Comparison of ENCODE assay signal across 20 cellular contexts in genomic region chr3:65742914-65743313, GRCh38.
"Had no signal": no experiment of that assay in that cellular context is flagged by ENCODE, and none has a peak within 500 bp of the region (broad histone marks: within the 10 kb centered on the region; RNA-seq: fewer than 3 reads in every experiment).

No MANE protein-coding gene starts in this region.

- H3K4me2 ChIP-seq: neural progenitor cell had no signal

- H3K4me3 Mint-ChIP-seq: activated CD4-positive, alpha-beta memory T cell treated with anti-CD3 and anti-CD28 coated beads, Interleukin-2, amount 10 ng/mL, durations not matched to agents 7 days and 5 days; activated CD4-positive, alpha-beta T cell treated with anti-CD3 and anti-CD28 coated beads, Interleukin-2, amount 10 ng/mL, durations not matched to agents 24 days and 14 days; naive thymus-derived CD4-positive, alpha-beta T cell; neural progenitor cell; stimulated activated effector memory CD8-positive, alpha-beta T cell treated with anti-CD3 and anti-CD28 coated beads, Interleukin-12 subunit alpha, Interleukin-12 subunit beta, amount 100 ng/mL, for 72 hours; stimulated activated naive CD8-positive, alpha-beta T cell treated with anti-CD3 and anti-CD28 coated beads, Interleukin-15, amount 100 ng/mL, for 72 hours had no signal

- H3K9ac ChIP-seq: neural progenitor cell had no signal

- H3K27ac Mint-ChIP-seq: activated CD4-positive, alpha-beta memory T cell treated with anti-CD3 and anti-CD28 coated beads, Interleukin-2, amount 10 ng/mL, durations not matched to agents 7 days and 5 days; activated CD4-positive, alpha-beta T cell treated with anti-CD3 and anti-CD28 coated beads, Interleukin-2, amount 10 ng/mL, durations not matched to agents 24 days and 14 days; naive thymus-derived CD4-positive, alpha-beta T cell; neural progenitor cell; stimulated activated effector memory CD8-positive, alpha-beta T cell treated with anti-CD3 and anti-CD28 coated beads, Interleukin-12 subunit alpha, Interleukin-12 subunit beta, amount 100 ng/mL, for 72 hours; stimulated activated naive CD8-positive, alpha-beta T cell treated with anti-CD3 and anti-CD28 coated beads, Interleukin-15, amount 100 ng/mL, for 72 hours had no signal

- H3K27me3 Mint-ChIP-seq: activated CD4-positive, alpha-beta memory T cell treated with anti-CD3 and anti-CD28 coated beads, Interleukin-2, amount 10 ng/mL, durations not matched to agents 7 days and 5 days; activated CD4-positive, alpha-beta T cell treated with anti-CD3 and anti-CD28 coated beads, Interleukin-2, amount 10 ng/mL, durations not matched to agents 24 days and 14 days; stimulated activated naive CD8-positive, alpha-beta T cell treated with anti-CD3 and anti-CD28 coated beads, Interleukin-15, amount 100 ng/mL, for 72 hours had no signal

- H3K27ac ChIP-seq: cardiac muscle cell, gastroesophageal sphincter, lower lobe of right lung, neural progenitor cell, suprapubic skin, tibial nerve had no signal

- H3K9me3 Mint-ChIP-seq: activated CD4-positive, alpha-beta memory T cell treated with anti-CD3 and anti-CD28 coated beads, Interleukin-2, amount 10 ng/mL, durations not matched to agents 7 days and 5 days; activated CD4-positive, alpha-beta T cell treated with anti-CD3 and anti-CD28 coated beads, Interleukin-2, amount 10 ng/mL, durations not matched to agents 24 days and 14 days; neural progenitor cell; stimulated activated effector memory CD8-positive, alpha-beta T cell treated with anti-CD3 and anti-CD28 coated beads, Interleukin-12 subunit alpha, Interleukin-12 subunit beta, amount 100 ng/mL, for 72 hours; stimulated activated naive CD8-positive, alpha-beta T cell treated with anti-CD3 and anti-CD28 coated beads, Interleukin-15, amount 100 ng/mL, for 72 hours had no signal

- H3K4me1 ChIP-seq: gastroesophageal sphincter, lower lobe of right lung, suprapubic skin, tibial nerve had no signal

- H3K36me3 Mint-ChIP-seq: naive thymus-derived CD4-positive, alpha-beta T cell; neural progenitor cell; stimulated activated effector memory CD8-positive, alpha-beta T cell treated with anti-CD3 and anti-CD28 coated beads, Interleukin-12 subunit alpha, Interleukin-12 subunit beta, amount 100 ng/mL, for 72 hours had no signal

- DNase-seq: activated CD4-positive, alpha-beta memory T cell treated with anti-CD3 and anti-CD28 coated beads, Interleukin-2, amount 10 ng/mL, durations not matched to agents 7 days and 5 days; activated CD4-positive, alpha-beta T cell treated with anti-CD3 and anti-CD28 coated beads, Interleukin-2, amount 10 ng/mL, durations not matched to agents 24 days and 14 days; activated effector memory CD4-positive, alpha-beta T cell treated with anti-CD3 and anti-CD28 coated beads, Interleukin-2, amount 50 U/mL, for 16 hours; activated naive CD4-positive, alpha-beta T cell treated with anti-CD3 and anti-CD28 coated beads, Interleukin-2, amount 50 U/mL, for 16 hours; dermis blood vessel endothelial cell; effector memory CD4-positive, alpha-beta T cell; head of caudate nucleus; islet precursor cell; lower lobe of right lung; naive thymus-derived CD4-positive, alpha-beta T cell; small intestine; stimulated activated CD4-positive, alpha-beta T cell treated with anti-CD3 and anti-CD28 coated beads, Interleukin-2, amount 100 ng/mL, for 24 hours; stimulated activated naive CD8-positive, alpha-beta T cell treated with anti-CD3 and anti-CD28 coated beads, Interleukin-15, amount 100 ng/mL, for 72 hours had no signal

- H3K4me3 ChIP-seq: cardiac muscle cell, gastroesophageal sphincter, lower lobe of right lung, neural progenitor cell, suprapubic skin, tibial nerve had no signal

- H3K36me3 ChIP-seq: cardiac muscle cell, gastroesophageal sphincter, lower lobe of right lung, neural progenitor cell, suprapubic skin, tibial nerve had no signal

- H2AFZ ChIP-seq: neural progenitor cell had no signal

- H3K9me3 ChIP-seq: gastroesophageal sphincter, lower lobe of right lung, suprapubic skin, tibial nerve had no signal

- ATAC-seq: gastroesophageal sphincter; lower lobe of right lung; naive thymus-derived CD4-positive, alpha-beta T cell; sciatic nerve; stimulated activated effector memory CD8-positive, alpha-beta T cell treated with anti-CD3 and anti-CD28 coated beads, Interleukin-12 subunit alpha, Interleukin-12 subunit beta, amount 100 ng/mL, for 72 hours; stimulated activated naive CD8-positive, alpha-beta T cell treated with anti-CD3 and anti-CD28 coated beads, Interleukin-15, amount 100 ng/mL, for 72 hours had no signal

- H3K27me3 ChIP-seq: cardiac muscle cell, gastroesophageal sphincter, neural progenitor cell, suprapubic skin, tibial nerve had no signal

- H3K4me1 Mint-ChIP-seq: activated CD4-positive, alpha-beta memory T cell treated with anti-CD3 and anti-CD28 coated beads, Interleukin-2, amount 10 ng/mL, durations not matched to agents 7 days and 5 days; activated CD4-positive, alpha-beta T cell treated with anti-CD3 and anti-CD28 coated beads, Interleukin-2, amount 10 ng/mL, durations not matched to agents 24 days and 14 days; naive thymus-derived CD4-positive, alpha-beta T cell; stimulated activated effector memory CD8-positive, alpha-beta T cell treated with anti-CD3 and anti-CD28 coated beads, Interleukin-12 subunit alpha, Interleukin-12 subunit beta, amount 100 ng/mL, for 72 hours; stimulated activated naive CD8-positive, alpha-beta T cell treated with anti-CD3 and anti-CD28 coated beads, Interleukin-15, amount 100 ng/mL, for 72 hours had no signal
